Comparison of ENCODE assay signal across 31 cellular contexts in genomic region chr1:38950553-38950952, GRCh38. TPM values are rescaled to one million over a fixed set of nuclear protein-coding genes. Genes with fewer than 3 reads are reported as not detected.
"Had no signal": no experiment of that assay in that cellular context is flagged by ENCODE, and none has a peak within 500 bp of the region (broad histone marks: within the 10 kb centered on the region; RNA-seq: fewer than 3 reads in every experiment).

No MANE protein-coding gene starts in this region.

- H3K4me1 ChIP-seq: heart left ventricle, pancreas, right atrium auricular region, spleen, transverse colon, uterus had no signal

- H3K27me3 ChIP-seq: brain microvascular endothelial cell, heart left ventricle, pancreas, right atrium auricular region, spleen, transverse colon, uterus had no signal

- H3K4me3 Mint-ChIP-seq: activated CD4-positive, alpha-beta memory T cell treated with anti-CD3 and anti-CD28 coated beads for 36 hours; activated CD4-positive, alpha-beta T cell treated with anti-CD3 and anti-CD28 coated beads, Interleukin-2, amount 10 ng/mL, durations not matched to agents 24 days and 14 days; activated T-cell treated with anti-CD3 and anti-CD28 coated beads, Interleukin-2, amount 50 U/mL, for 24 hours; activated T-helper 17 cell treated with anti-CD3 and anti-CD28 coated beads, Interleukin-2, amount 50 U/mL, for 72 hours; immature natural killer cell; memory B cell; naive thymus-derived CD4-positive, alpha-beta T cell; T-helper 1 cell treated with Interleukin-12 subunit alpha and Interleukin-12 subunit beta and Interleukin-4 antibody, amounts not matched to agents 30 μg/mL and 1 μg/mL, for 36 hours had no signal

- H3K36me3 Mint-ChIP-seq: activated CD4-positive, alpha-beta memory T cell treated with anti-CD3 and anti-CD28 coated beads for 36 hours; immature natural killer cell; memory B cell; naive thymus-derived CD4-positive, alpha-beta T cell had no signal

- H3K36me3 ChIP-seq: brain microvascular endothelial cell, heart left ventricle, pancreas, right atrium auricular region, spleen, transverse colon, uterus had no signal

- H3K9me3 Mint-ChIP-seq: activated CD4-positive, alpha-beta memory T cell treated with anti-CD3 and anti-CD28 coated beads for 36 hours; activated CD4-positive, alpha-beta T cell treated with anti-CD3 and anti-CD28 coated beads, Interleukin-2, amount 10 ng/mL, durations not matched to agents 24 days and 14 days; activated T-cell treated with anti-CD3 and anti-CD28 coated beads, Interleukin-2, amount 50 U/mL, for 24 hours; activated T-helper 17 cell treated with anti-CD3 and anti-CD28 coated beads, Interleukin-2, amount 50 U/mL, for 72 hours; naive thymus-derived CD4-positive, alpha-beta T cell; T-helper 1 cell treated with Interleukin-12 subunit alpha and Interleukin-12 subunit beta and Interleukin-4 antibody, amounts not matched to agents 30 μg/mL and 1 μg/mL, for 36 hours had no signal

- DNase-seq: activated CD4-positive, alpha-beta memory T cell treated with anti-CD3 and anti-CD28 coated beads for 36 hours; activated CD4-positive, alpha-beta T cell treated with anti-CD3 and anti-CD28 coated beads, Interleukin-2, amount 10 ng/mL, durations not matched to agents 24 days and 14 days; activated CD4-positive, CD25-positive, alpha-beta regulatory T cell treated with anti-CD3 and anti-CD28 coated beads, Interleukin-2, amount 50 U/mL, for 72 hours; activated CD8-positive, alpha-beta memory T cell treated with anti-CD3 and anti-CD28 coated beads, Interleukin-2, amount 50 U/mL, for 48 hours; activated gamma-delta T cell treated with Interleukin-2 at 50 U/mL for 16 hours; activated naive CD4-positive, alpha-beta T cell treated with anti-CD3 and anti-CD28 coated beads, Interleukin-2, amount 50 U/mL, for 16 hours; activated T-cell treated with anti-CD3 and anti-CD28 coated beads, Interleukin-2, amount 50 U/mL, for 24 hours; amniotic stem cell; brain microvascular endothelial cell; central memory CD4-positive, alpha-beta T cell; foreskin fibroblast; heart left ventricle; hypothalamus; immature natural killer cell; midbrain; naive thymus-derived CD4-positive, alpha-beta T cell; pancreas; spleen; stimulated activated naive CD4-positive, alpha-beta T cell; SW 1271; T1000; transverse colon; uterus had no signal

- H3K27ac ChIP-seq: brain microvascular endothelial cell, heart left ventricle, pancreas, right atrium auricular region, spleen, transverse colon, uterus had no signal

- H3K27me3 Mint-ChIP-seq: activated CD4-positive, alpha-beta memory T cell treated with anti-CD3 and anti-CD28 coated beads for 36 hours; activated CD4-positive, alpha-beta T cell treated with anti-CD3 and anti-CD28 coated beads, Interleukin-2, amount 10 ng/mL, durations not matched to agents 24 days and 14 days; activated T-cell treated with anti-CD3 and anti-CD28 coated beads, Interleukin-2, amount 50 U/mL, for 24 hours; activated T-helper 17 cell treated with anti-CD3 and anti-CD28 coated beads, Interleukin-2, amount 50 U/mL, for 72 hours had no signal

- H3K27ac Mint-ChIP-seq: activated CD4-positive, alpha-beta memory T cell treated with anti-CD3 and anti-CD28 coated beads for 36 hours; activated CD4-positive, alpha-beta T cell treated with anti-CD3 and anti-CD28 coated beads, Interleukin-2, amount 10 ng/mL, durations not matched to agents 24 days and 14 days; activated T-cell treated with anti-CD3 and anti-CD28 coated beads, Interleukin-2, amount 50 U/mL, for 24 hours; activated T-helper 17 cell treated with anti-CD3 and anti-CD28 coated beads, Interleukin-2, amount 50 U/mL, for 72 hours; immature natural killer cell; memory B cell; T-helper 1 cell treated with Interleukin-12 subunit alpha and Interleukin-12 subunit beta and Interleukin-4 antibody, amounts not matched to agents 30 μg/mL and 1 μg/mL, for 36 hours had no signal

- ATAC-seq: activated T-helper 17 cell treated with anti-CD3 and anti-CD28 coated beads, Interleukin-2, amount 50 U/mL, for 72 hours; heart left ventricle; naive thymus-derived CD4-positive, alpha-beta T cell had no signal

- H3K4me3 ChIP-seq: heart left ventricle, pancreas, right atrium auricular region, spleen, transverse colon, uterus had no signal

- H3K4me1 Mint-ChIP-seq: immature natural killer cell, memory B cell had no signal

- H3K9me3 ChIP-seq: heart left ventricle, pancreas, right atrium auricular region, spleen, transverse colon, uterus had no signal

RNA-seq across cellular contexts. Expression of gene RHBDL2, which starts 8.9 kb away (rescaled TPM):
- total RNA-seq: activated CD4-positive, alpha-beta memory T cell treated with anti-CD3 and anti-CD28 coated beads for 36 hours; activated CD4-positive, alpha-beta T cell treated with anti-CD3 and anti-CD28 coated beads, Interleukin-2, amount 10 ng/mL, durations not matched to agents 24 days and 14 days; activated T-helper 17 cell treated with anti-CD3 and anti-CD28 coated beads, Interleukin-2, amount 50 U/mL, for 72 hours; astrocyte; epithelial cell of proximal tubule; kidney epithelial cell; naive thymus-derived CD4-positive, alpha-beta T cell had no signal
- polyA plus RNA-seq: immature natural killer cell; naive thymus-derived CD4-positive, alpha-beta T cell; neural cell had no signal
